In the genomic region with DNA sequence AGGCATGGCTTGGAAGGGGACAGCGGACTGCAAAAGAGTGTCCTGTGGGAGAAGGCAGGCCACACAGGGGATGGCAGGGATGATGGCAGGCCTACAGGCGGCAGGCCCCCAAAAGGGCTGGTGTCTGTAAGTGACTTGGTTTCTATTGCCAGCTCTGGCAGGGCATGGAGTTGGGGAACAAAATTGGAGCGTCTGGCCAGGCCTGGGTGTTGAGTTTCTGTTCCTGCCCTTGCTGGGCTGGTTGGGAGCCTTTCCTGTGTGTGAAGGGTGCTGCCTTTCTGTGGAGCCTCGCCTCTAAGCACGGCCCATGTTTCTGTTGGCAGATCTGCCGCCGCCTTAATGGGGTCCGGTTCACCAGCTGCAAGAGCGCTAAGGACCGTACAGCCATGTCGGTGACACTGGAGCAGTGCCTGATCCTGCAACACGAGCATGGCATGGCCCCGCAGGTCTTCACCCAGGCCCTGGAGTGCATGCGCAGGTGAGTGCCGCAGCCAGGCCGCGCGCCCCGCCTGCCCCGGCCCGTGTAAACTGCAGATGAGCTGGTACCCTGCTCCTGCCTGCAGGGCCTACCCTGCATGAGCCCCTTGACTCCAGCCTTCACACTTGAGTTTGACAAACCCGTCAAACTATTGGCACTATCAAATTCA, we compare ENCODE assay signal across 17 cellular contexts.
"Had no signal": no experiment of that assay in that cellular context is flagged by ENCODE, and none has a peak within 500 bp of the region (broad histone marks: within the 10 kb centered on the region; RNA-seq: fewer than 3 reads in every experiment).

No MANE protein-coding gene starts in this region.

- H3K4me3 Mint-ChIP-seq: activated naive CD8-positive, alpha-beta T cell treated with anti-CD3 and anti-CD28 coated beads for 36 hours; T-helper 1 cell treated with Interleukin-12 subunit alpha and Interleukin-12 subunit beta and Interleukin-4 antibody, amounts not matched to agents 30 μg/mL and 1 μg/mL, for 36 hours had no signal

- H3K4me3 ChIP-seq: dorsolateral prefrontal cortex, left lung, mucosa of descending colon, SJSA1, spleen, thyroid gland had no signal

- H3K27me3 ChIP-seq: dorsolateral prefrontal cortex, foreskin keratinocyte, left lung, neutrophil, SJSA1, spleen, thyroid gland had no signal

- H3K27me3 Mint-ChIP-seq: activated naive CD8-positive, alpha-beta T cell treated with anti-CD3 and anti-CD28 coated beads for 36 hours; naive B cell had no signal

- H3K4me1 Mint-ChIP-seq: activated naive CD8-positive, alpha-beta T cell treated with anti-CD3 and anti-CD28 coated beads for 36 hours had no signal

- H3K27ac ChIP-seq: epithelial cell of prostate, foreskin keratinocyte, left lung, neutrophil, SJSA1, spleen, thyroid gland had no signal

- H3K9me3 Mint-ChIP-seq: activated naive CD8-positive, alpha-beta T cell treated with anti-CD3 and anti-CD28 coated beads for 36 hours; naive B cell; T-helper 1 cell treated with Interleukin-12 subunit alpha and Interleukin-12 subunit beta and Interleukin-4 antibody, amounts not matched to agents 30 μg/mL and 1 μg/mL, for 36 hours had no signal

- ATAC-seq: activated CD4-positive, CD25-positive, alpha-beta regulatory T cell treated with anti-CD3 and anti-CD28 coated beads, Interleukin-2, amount 50 U/mL, for 24 hours; foreskin keratinocyte; left lung; mucosa of descending colon had no signal

- H3K36me3 ChIP-seq: SJSA1 had no signal

- H3K36me3 Mint-ChIP-seq: naive B cell had no signal

- H3K27ac Mint-ChIP-seq: activated naive CD8-positive, alpha-beta T cell treated with anti-CD3 and anti-CD28 coated beads for 36 hours; naive B cell; T-helper 1 cell treated with Interleukin-12 subunit alpha and Interleukin-12 subunit beta and Interleukin-4 antibody, amounts not matched to agents 30 μg/mL and 1 μg/mL, for 36 hours had no signal

- DNase-seq: activated naive CD8-positive, alpha-beta T cell treated with anti-CD3 and anti-CD28 coated beads for 36 hours; amniotic stem cell; dorsolateral prefrontal cortex; foreskin keratinocyte; hypothalamus; kidney; left lung; mucosa of descending colon; naive B cell; spleen; stimulated activated naive CD4-positive, alpha-beta T cell treated with Interleukin-2 at 50 U/mL for 16 hours; thyroid gland had no signal

- H3K4me1 ChIP-seq: foreskin keratinocyte, left lung, SJSA1, thyroid gland had no signal

- H3K9me3 ChIP-seq: left lung, mucosa of descending colon, neutrophil, SJSA1, spleen, thyroid gland had no signal
